ENCODE assay signal across 10 cellular contexts in the genomic region with DNA sequence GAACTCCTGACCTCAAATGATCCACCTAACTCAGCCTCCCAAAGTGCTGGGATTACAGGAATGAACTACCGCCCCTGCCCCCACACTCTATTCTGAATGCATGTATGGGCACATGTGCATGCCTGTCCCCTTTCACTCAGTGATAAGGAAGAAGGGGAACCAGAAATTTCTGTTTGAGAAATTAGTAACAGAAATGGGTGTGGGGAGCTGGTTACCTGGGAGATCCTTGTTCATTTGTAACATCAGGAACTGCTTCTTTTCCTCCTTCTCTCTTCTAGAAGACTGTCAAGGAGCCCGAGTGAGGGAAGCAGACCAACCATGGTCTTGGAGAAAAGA. TPM values are rescaled to one million over a fixed set of nuclear protein-coding genes. Genes with fewer than 3 reads are reported as not detected.
DNase-seq lines count a peak whose midpoint lies in the region; ATAC-seq and TF ChIP-seq lines count a peak whose summit lies in the region.
"Had no signal": no experiment of that assay in that cellular context is flagged by ENCODE, and none has a peak within 500 bp of the region (broad histone marks: within the 10 kb centered on the region; RNA-seq: fewer than 3 reads in every experiment).

No MANE protein-coding gene starts in this region.

- H3K4me1 ChIP-seq in heart left ventricle = peaks cover 0 to 54% (median 37%) of the 10 kb centered on the region in 12 donors
- peaks cover 35% of the 10 kb centered on the region for H3K4me1 ChIP-seq in mammary epithelial cell (ENCODE audit: insufficient read depth, low read length)

- no peaks in the 10 kb centered on the region for H3K9me3 ChIP-seq in heart left ventricle
- no peaks in the 10 kb centered on the region for H3K9me3 ChIP-seq in mammary epithelial cell (replicated peaks; ENCODE audit: insufficient read depth, low read length)
- H3K9me3 ChIP-seq: left lung had no signal

- peak overlapping the region; percentile 96 to 97 for H3K27ac Mint-ChIP-seq in natural killer cell treated with Interleukin-12 subunit alpha and Interleukin-12 subunit beta and Interleukin-15 and Interleukin-18, amount 100 ng/mL, for 72 hours
- H3K27ac Mint-ChIP-seq in type B pancreatic cell = peak overlapping the region; percentile 96

- no peak for TF ChIP-seq CTCF in heart left ventricle (IDR thresholded peaks at IDR 0.05)
- TF ChIP-seq CTCF in mammary epithelial cell (conservative IDR thresholded peaks at IDR 0.05 in 1 of 2, IDR thresholded peaks at IDR 0.05 in 1 of 2; ENCODE audit: extremely low read depth in 1 of 2, insufficient read depth in 1 of 2, low read depth in 1 of 2, low read length in 2 of 2) = no peak
- TF ChIP-seq CTCF in type B pancreatic cell (conservative IDR thresholded peaks at IDR 0.05) = no peak

- no peak for TF ChIP-seq POLR2A in heart left ventricle (IDR thresholded peaks at IDR 0.05)

- H3K4me1 Mint-ChIP-seq in natural killer cell treated with Interleukin-12 subunit alpha and Interleukin-12 subunit beta and Interleukin-15 and Interleukin-18, amount 100 ng/mL, for 72 hours (ENCODE audit: low read depth in 2 of 2) = peaks cover 19% of the 10 kb centered on the region in 2 donors
- H3K4me1 Mint-ChIP-seq in type B pancreatic cell (ENCODE audit: unreplicated experiment) = peaks cover 16% of the 10 kb centered on the region

- no peak for ATAC-seq in heart left ventricle
- no peak for ATAC-seq in natural killer cell treated with Interleukin-12 subunit alpha and Interleukin-12 subunit beta and Interleukin-15 and Interleukin-18, amount 100 ng/mL, for 72 hours
- ATAC-seq: left lung had no signal

- peak overlapping the region; percentile 54 for H3K4me3 Mint-ChIP-seq in natural killer cell treated with Interleukin-12 subunit alpha and Interleukin-12 subunit beta and Interleukin-15 and Interleukin-18, amount 100 ng/mL, for 72 hours
- H3K4me3 Mint-ChIP-seq in type B pancreatic cell = peak overlapping the region; percentile 93

- 80 to 87% (median 82%) methylated on average over 2 of the region's 2 CpGs for WGBS in heart left ventricle, 4 donors
- 83% methylated on average over 2 of the region's 2 CpGs for WGBS in mammary epithelial cell (ENCODE audit: low coverage, missing lambda C conversion rate)

- intact Hi-C loops in heart left ventricle (cut with DNase I) = loop anchor here in 5 of 10 donors (2.0 to 10.0 kb wide), 3 partner anchors 174 to 178 kb away; no protein-coding TSS in a partner anchor
- intact Hi-C loops in cardiac septum (cut with DNase I) = no loop called here
- intact Hi-C loops in mammary epithelial cell (cut with micrococcal nuclease) = loop anchor here (1.0 kb wide), 2 partner anchors 34 to 179 kb away; no protein-coding TSS in a partner anchor

- no peaks in the 10 kb centered on the region for H3K9me3 Mint-ChIP-seq in natural killer cell treated with Interleukin-12 subunit alpha and Interleukin-12 subunit beta and Interleukin-15 and Interleukin-18, amount 100 ng/mL, for 72 hours
- no peaks in the 10 kb centered on the region for H3K9me3 Mint-ChIP-seq in type B pancreatic cell

- H3K27me3 Mint-ChIP-seq in natural killer cell treated with Interleukin-12 subunit alpha and Interleukin-12 subunit beta and Interleukin-15 and Interleukin-18, amount 100 ng/mL, for 72 hours = no peaks in the 10 kb centered on the region
- H3K27me3 Mint-ChIP-seq in type B pancreatic cell = peaks cover 4% of the 10 kb centered on the region

- no peak overlapping the region for H3K4me2 ChIP-seq in mammary epithelial cell (ENCODE audit: insufficient read depth, low read depth, low read length)

- H2AFZ ChIP-seq in mammary epithelial cell (ENCODE audit: low read depth, low read length) = no peak overlapping the region

- in situ Hi-C loops in mammary epithelial cell (cut with MboI; ENCODE audit: low sequenced_read_pairs in 2 of 2) = no loop called here

- no peak for DNase-seq in heart left ventricle
- DNase-seq in cardiac septum (ENCODE audit: low spot score) = no peak
- DNase-seq in mammary epithelial cell = no peak
- DNase-seq in natural killer cell treated with Interleukin-12 subunit alpha and Interleukin-12 subunit beta and Interleukin-15 and Interleukin-18, amount 100 ng/mL, for 72 hours (ENCODE audit: low spot score) = no peak
- no peak for DNase-seq in type B pancreatic cell (ENCODE audit: extremely low spot score, unreplicated experiment)
- DNase-seq in SHP77 (lab: John Stamatoyannopoulos, UW) = no peak
- DNase-seq in effector CD4-positive, alpha-beta T cell = no peak
- DNase-seq in NCI-H2029 treated with DMSO at 0.1 percent for 48 hours (lab: John Stamatoyannopoulos, UW) = no peak
- DNase-seq: activated naive CD4-positive, alpha-beta T cell treated with anti-CD3 and anti-CD28 coated beads, Interleukin-2, amount 50 U/mL, for 16 hours; left lung had no signal

- H3K9ac ChIP-seq in mammary epithelial cell (ENCODE audit: insufficient read depth, low read length) = no peak overlapping the region

- H4K20me1 ChIP-seq in mammary epithelial cell (ENCODE audit: insufficient read depth, low read length) = no peaks in the 10 kb centered on the region

- H3K36me3 ChIP-seq in heart left ventricle = peaks cover 0 to 35% (median 26%) of the 10 kb centered on the region in 9 donors
- no peaks in the 10 kb centered on the region for H3K36me3 ChIP-seq in mammary epithelial cell (ENCODE audit: insufficient read depth, low read length)

- no peaks in the 10 kb centered on the region for H3K79me2 ChIP-seq in mammary epithelial cell (ENCODE audit: insufficient read depth, low read length)

- dilution Hi-C loops in mammary epithelial cell (cut with HindIII; ENCODE audit: low sequenced_read_pairs) = no loop called here

- H3K27ac ChIP-seq in heart left ventricle (peak overlapping the region in 11 of 12 donors; percentile 55 to 100 (median 98)), mammary epithelial cell (ENCODE audit: insufficient read depth, low read depth, low read length) (peak overlapping the region; percentile 36)

- H3K27me3 ChIP-seq in heart left ventricle = no peaks in the 10 kb centered on the region
- H3K27me3 ChIP-seq in mammary epithelial cell (ENCODE audit: insufficient read depth, low read length) = no peaks in the 10 kb centered on the region
- H3K27me3 ChIP-seq: left lung had no signal

- CTCF ChIA-PET in mammary epithelial cell (lab: Charles Lee; ENCODE audit: low non-redundant PET) = interaction anchor here (0.7 to 1.0 kb wide), 5 partner anchors 29 to 179 kb away, joined by 4 to 31 read pairs (median 11); no protein-coding TSS in a partner anchor

- H3K36me3 Mint-ChIP-seq in natural killer cell treated with Interleukin-12 subunit alpha and Interleukin-12 subunit beta and Interleukin-15 and Interleukin-18, amount 100 ng/mL, for 72 hours = no peaks in the 10 kb centered on the region
- H3K36me3 Mint-ChIP-seq in type B pancreatic cell = no peaks in the 10 kb centered on the region

- no TSS peak for BruUV-seq in mammary epithelial cell (replicated peaks; lab: Mats Ljungman, UMichigan)

- H3K4me3 ChIP-seq in heart left ventricle (peak overlapping the region in 1 of 12 donors; percentile 88), mammary epithelial cell (replicated peaks in 1 of 3; ENCODE audit: insufficient read depth in 1 of 3, low read depth in 2 of 3, low read length in 3 of 3) (no peak overlapping the region)

RNA-seq across cellular contexts. Expression of gene PPP1R3E, which starts 3.5 kb away (rescaled TPM):
- total RNA-seq in heart left ventricle = 10 to 100 TPM in 2 of 9 donors, 1 to 10 TPM in 7; 2.9 to 11.4 (median 5.6) TPM
- polyA plus RNA-seq in heart left ventricle = 10 to 100 TPM in 1 of 2 donors, 1 to 10 TPM in 1; 2.1 to 10.1 TPM
- 6.2 TPM for total RNA-seq in cardiac septum
- 1 to 10 TPM; 3.7 to 5.3 TPM for total RNA-seq in mammary epithelial cell
- 2.9 TPM for polyA plus RNA-seq in mammary epithelial cell
- not detected for polyA minus RNA-seq in mammary epithelial cell
- total RNA-seq in natural killer cell treated with Interleukin-12 subunit alpha and Interleukin-12 subunit beta and Interleukin-15 and Interleukin-18, amount 100 ng/mL, for 72 hours = 10 to 100 TPM; 12.4 to 18.7 TPM
- 10.1 and 16.7 TPM in 2 replicates for total RNA-seq in type B pancreatic cell (ENCODE audit: low replicate concordance)

RNA-seq across cellular contexts. Expression of gene BCL2L2, which starts 7.5 kb away (rescaled TPM):
- total RNA-seq in heart left ventricle (10 to 100 TPM; 30.0 to 40.3 (median 36.7) TPM), cardiac septum (48.2 TPM), mammary epithelial cell (10 to 100 TPM; 22.0 to 63.9 TPM), type B pancreatic cell (ENCODE audit: low replicate concordance) (21.0 and 22.5 TPM in 2 replicates)
- polyA plus RNA-seq in heart left ventricle (10 to 100 TPM; 16.6 to 52.9 TPM), mammary epithelial cell (24.6 TPM)
- 28.2 TPM for polyA minus RNA-seq in mammary epithelial cell
- total RNA-seq in natural killer cell treated with Interleukin-12 subunit alpha and Interleukin-12 subunit beta and Interleukin-15 and Interleukin-18, amount 100 ng/mL, for 72 hours = 10 to 100 TPM; 17.5 to 26.3 TPM

RNA-seq across cellular contexts. Expression of gene HOMEZ, which starts 13.2 kb away (rescaled TPM):
- total RNA-seq in heart left ventricle (10 to 100 TPM in 5 of 9 donors, 1 to 10 TPM in 4; 7.7 to 13.0 (median 10.0) TPM), cardiac septum (9.0 TPM), mammary epithelial cell (10 to 100 TPM; 13.0 to 19.9 TPM), type B pancreatic cell (ENCODE audit: low replicate concordance) (15.9 and 19.5 TPM in 2 replicates)
- polyA plus RNA-seq in heart left ventricle (1 to 10 TPM; 6.2 to 9.2 TPM), mammary epithelial cell (27.4 TPM)
- 29.3 TPM for polyA minus RNA-seq in mammary epithelial cell
- 1 to 10 TPM; 5.8 to 7.8 TPM for total RNA-seq in natural killer cell treated with Interleukin-12 subunit alpha and Interleukin-12 subunit beta and Interleukin-15 and Interleukin-18, amount 100 ng/mL, for 72 hours

RNA-seq across cellular contexts. Expression of gene PABPN1, which starts 22.1 kb away (rescaled TPM):
- total RNA-seq in heart left ventricle (10 to 100 TPM; 23.7 to 85.1 (median 62.5) TPM), cardiac septum (82.9 TPM), mammary epithelial cell (100 to 1,000 TPM in 1 of 2 donors, 10 to 100 TPM in 1; 43.0 to 148 TPM), type B pancreatic cell (ENCODE audit: low replicate concordance) (202 and 337 TPM in 2 replicates)
- polyA plus RNA-seq in heart left ventricle (100 to 1,000 TPM in 1 of 2 donors, 10 to 100 TPM in 1; 48.6 to 102 TPM), mammary epithelial cell (154 TPM)
- polyA minus RNA-seq in mammary epithelial cell = 91.6 TPM
- total RNA-seq in natural killer cell treated with Interleukin-12 subunit alpha and Interleukin-12 subunit beta and Interleukin-15 and Interleukin-18, amount 100 ng/mL, for 72 hours = 100 to 1,000 TPM; 182 to 274 TPM

RNA-seq across cellular contexts. Expression of gene SLC22A17, which starts 53.5 kb away (rescaled TPM):
- total RNA-seq in heart left ventricle = 10 to 100 TPM in 4 of 9 donors, 1 to 10 TPM in 5; 8.5 to 14.9 (median 9.9) TPM
- 1 to 10 TPM; 7.2 to 9.7 TPM for polyA plus RNA-seq in heart left ventricle
- 10.6 TPM for total RNA-seq in cardiac septum
- 1 to 10 TPM; 4.2 to 5.1 TPM for total RNA-seq in mammary epithelial cell
- polyA plus RNA-seq in mammary epithelial cell = 1.7 TPM
- not detected for polyA minus RNA-seq in mammary epithelial cell
- total RNA-seq in natural killer cell treated with Interleukin-12 subunit alpha and Interleukin-12 subunit beta and Interleukin-15 and Interleukin-18, amount 100 ng/mL, for 72 hours = under 1 TPM in 1 of 2 donors, not detected in 1; 0.42 TPM
- total RNA-seq in type B pancreatic cell (ENCODE audit: low replicate concordance) = 16.8 and 52.5 TPM in 2 replicates
